20 cellular contexts compared by ENCODE assay signal in genomic region chr7:76003351-76003750, GRCh38. TPM values are rescaled to one million over a fixed set of nuclear protein-coding genes. Genes with fewer than 3 reads are reported as not detected.
DNase-seq lines count a peak whose midpoint lies in the region; ATAC-seq and TF ChIP-seq lines count a peak whose summit lies in the region.
"Had no signal": no experiment of that assay in that cellular context is flagged by ENCODE, and none has a peak within 500 bp of the region (broad histone marks: within the 10 kb centered on the region; RNA-seq: fewer than 3 reads in every experiment).

No MANE protein-coding gene starts in this region.

- peaks cover 9% of the 10 kb centered on the region for H3K36me3 Mint-ChIP-seq in chondrocyte (ENCODE audit: low read depth)
- H3K36me3 Mint-ChIP-seq in immature natural killer cell = peaks cover 12 to 25% (median 16%) of the 10 kb centered on the region in 3 donors

- no peak overlapping the region for H3K27ac ChIP-seq in lower lobe of right lung
- H3K27ac ChIP-seq: 22Rv1; BLaER1 treated with 17β-estradiol and CSF1 and Interleukin-3, amounts not matched to agents 10 nM and 100 nM had no signal

- H3K27me3 ChIP-seq in lower lobe of right lung (ENCODE audit: low read depth) = no peaks in the 10 kb centered on the region
- H3K27me3 ChIP-seq: BE2C had no signal

- DNase-seq in Right ventricle myocardium superior (peak; percentile 19), Right ventricle myocardium inferior (ENCODE audit: missing footprints) (no peak), chondrocyte (ENCODE audit: low spot score) (peak; percentile 21), lower lobe of right lung (peak; percentile 10), immature natural killer cell (no peak), activated T-cell treated with anti-CD3 and anti-CD28 coated beads for 4 hours (no peak)
- DNase-seq in activated naive CD4-positive, alpha-beta T cell (lab: John Stamatoyannopoulos, UW) = no peak
- DNase-seq: AML-193; BE2C; Calu3; CD4-positive, alpha-beta memory T cell; COR-L47; DMS153; DND-41; GOT3; HFFc6 had no signal

- H3K27me3 Mint-ChIP-seq in chondrocyte (ENCODE audit: low read depth) (no peaks in the 10 kb centered on the region), immature natural killer cell (ENCODE audit: low read depth in 3 of 3) (no peaks in the 10 kb centered on the region)
- H3K27me3 Mint-ChIP-seq: CD4-positive, alpha-beta memory T cell had no signal

- no peaks in the 10 kb centered on the region for H3K4me1 Mint-ChIP-seq in chondrocyte (ENCODE audit: low read depth)
- peaks cover 3 to 5% of the 10 kb centered on the region in 2 donors for H3K4me1 Mint-ChIP-seq in immature natural killer cell

- H3K36me3 ChIP-seq in lower lobe of right lung = peaks cover 35% of the 10 kb centered on the region

- H3K27ac Mint-ChIP-seq in chondrocyte (ENCODE audit: unreplicated experiment) (no peak overlapping the region), immature natural killer cell (no peak overlapping the region)
- H3K27ac Mint-ChIP-seq: HFFc6 had no signal

- ATAC-seq in Right ventricle myocardium superior (ENCODE audit: poor library complexity) = no peak
- ATAC-seq in Right ventricle myocardium inferior = no peak
- ATAC-seq in lower lobe of right lung = no peak
- no peak for ATAC-seq in activated CD4-positive, CD25-positive, alpha-beta regulatory T cell treated with anti-CD3 and anti-CD28 coated beads, Interleukin-2, amount 50 U/mL, for 24 hours

- no peak overlapping the region for H3K4me3 ChIP-seq in lower lobe of right lung
- H3K4me3 ChIP-seq: BLaER1 treated with 17β-estradiol and CSF1 and Interleukin-3, amounts not matched to agents 10 nM and 100 nM; HAP-1 had no signal

- H3K9me3 Mint-ChIP-seq in chondrocyte (ENCODE audit: low read depth) = no peaks in the 10 kb centered on the region
- H3K9me3 Mint-ChIP-seq in immature natural killer cell = no peaks in the 10 kb centered on the region
- H3K9me3 Mint-ChIP-seq: CD4-positive, alpha-beta memory T cell; HFFc6 had no signal

- intact Hi-C loops in Right ventricle myocardium superior (cut with DNase I) = no loop called here
- intact Hi-C loops in Right ventricle myocardium inferior (cut with DNase I) = no loop called here
- intact Hi-C loops in lower lobe of right lung (cut with DNase I) = no loop called here

- H3K4me1 ChIP-seq in lower lobe of right lung = peaks cover 3% of the 10 kb centered on the region
- H3K4me1 ChIP-seq: BE2C, HAP-1 had no signal

- H3K4me3 Mint-ChIP-seq in chondrocyte (ENCODE audit: unreplicated experiment) = no peak overlapping the region
- H3K4me3 Mint-ChIP-seq in immature natural killer cell = no peak overlapping the region
- H3K4me3 Mint-ChIP-seq: CD4-positive, alpha-beta memory T cell; HFFc6 had no signal

- H3K9me3 ChIP-seq in lower lobe of right lung = no peaks in the 10 kb centered on the region
- H3K9me3 ChIP-seq: BE2C, HAP-1 had no signal

- TF ChIP-seq CTCF in chondrocyte (IDR thresholded peaks at IDR 0.05) (no peak), lower lobe of right lung (IDR thresholded peaks at IDR 0.05) (no peak)

RNA-seq across cellular contexts. Expression of gene TMEM120A, which starts 9.0 kb away (rescaled TPM):
- total RNA-seq in Right ventricle myocardium superior (90.7 TPM), Right ventricle myocardium inferior (109 TPM), chondrocyte (28.8 to 36.0 TPM (median 30.6 TPM) in 3 replicates), lower lobe of right lung (42.7 TPM)
- 10 to 100 TPM; 35.1 to 53.8 (median 47.6) TPM for polyA plus RNA-seq in immature natural killer cell

RNA-seq across cellular contexts. Expression of gene STYXL1, which starts 44.4 kb away (rescaled TPM):
- 21.4 TPM for total RNA-seq in Right ventricle myocardium superior
- total RNA-seq in Right ventricle myocardium inferior = 21.6 TPM
- total RNA-seq in chondrocyte = 23.5 to 31.8 TPM (median 28.5 TPM) in 3 replicates
- 25.6 TPM for total RNA-seq in lower lobe of right lung
- 100 to 1,000 TPM in 1 of 3 donors, 10 to 100 TPM in 2; 77.7 to 102 (median 79.5) TPM for polyA plus RNA-seq in immature natural killer cell

RNA-seq across cellular contexts. Expression of gene MDH2, which starts 44.6 kb away (rescaled TPM):
- total RNA-seq in Right ventricle myocardium superior = 639 TPM
- 688 TPM for total RNA-seq in Right ventricle myocardium inferior
- total RNA-seq in chondrocyte = 116 to 119 TPM (median 119 TPM) in 3 replicates
- total RNA-seq in lower lobe of right lung = 107 TPM
- polyA plus RNA-seq in immature natural killer cell = 100 to 1,000 TPM; 154 to 180 (median 161) TPM

Comparison
In these comparisons a context has a peak if more than half of its experiments do, and no peak if none do; other contexts are left out.
1. DNase-seq: peak in Right ventricle myocardium superior (single experiment), chondrocyte (single experiment) and lower lobe of right lung (single experiment); none in Right ventricle myocardium inferior (single experiment), immature natural killer cell (0 of 3), activated naive CD4-positive, alpha-beta T cell (0 of 4) and activated T-cell treated with anti-CD3 and anti-CD28 coated beads for 4 hours (single experiment).